Comparison of ENCODE assay signal across 14 cellular contexts in genomic region chr7:42269161-42269560, GRCh38.
"Had no signal": no experiment of that assay in that cellular context is flagged by ENCODE, and none has a peak within 500 bp of the region (broad histone marks: within the 10 kb centered on the region; RNA-seq: fewer than 3 reads in every experiment).

No MANE protein-coding gene starts in this region.

- H3K27me3 Mint-ChIP-seq: effector memory CD8-positive, alpha-beta T cell had no signal

- ATAC-seq: activated CD4-positive, CD25-positive, alpha-beta regulatory T cell treated with anti-CD3 and anti-CD28 coated beads, Interleukin-2, amount 50 U/mL, for 24 hours; effector memory CD8-positive, alpha-beta T cell; left lung had no signal

- H3K4me1 ChIP-seq: ascending aorta, left lung had no signal

- H3K4me3 Mint-ChIP-seq: activated naive CD4-positive, alpha-beta T cell treated with anti-CD3 and anti-CD28 coated beads, Interleukin-2, amount 50 U/mL, for 24 hours; effector memory CD8-positive, alpha-beta T cell had no signal

- H3K9me3 ChIP-seq: ascending aorta, left lung had no signal

- H3K27ac ChIP-seq: ascending aorta, epithelial cell of prostate, left lung had no signal

- H3K27me3 ChIP-seq: ascending aorta, left lung had no signal

- H3K27ac Mint-ChIP-seq: activated naive CD4-positive, alpha-beta T cell treated with anti-CD3 and anti-CD28 coated beads, Interleukin-2, amount 50 U/mL, for 24 hours; effector memory CD8-positive, alpha-beta T cell had no signal

- H3K4me1 Mint-ChIP-seq: activated naive CD4-positive, alpha-beta T cell treated with anti-CD3 and anti-CD28 coated beads, Interleukin-2, amount 50 U/mL, for 24 hours had no signal

- H3K4me3 ChIP-seq: ascending aorta, left lung had no signal

- DNase-seq: activated gamma-delta T cell; effector memory CD8-positive, alpha-beta T cell; foreskin fibroblast; glutamatergic neuron; hypothalamus; kidney; left lung; occipital lobe; stimulated activated CD8-positive, alpha-beta memory T cell treated with anti-CD3 and anti-CD28 coated beads, Interleukin-4, amount 100 ng/mL, for 48 hours; stimulated activated naive CD4-positive, alpha-beta T cell had no signal

- H3K36me3 ChIP-seq: ascending aorta, left lung had no signal
